ENCODE assay signal across 8 cellular contexts in the genomic region with DNA sequence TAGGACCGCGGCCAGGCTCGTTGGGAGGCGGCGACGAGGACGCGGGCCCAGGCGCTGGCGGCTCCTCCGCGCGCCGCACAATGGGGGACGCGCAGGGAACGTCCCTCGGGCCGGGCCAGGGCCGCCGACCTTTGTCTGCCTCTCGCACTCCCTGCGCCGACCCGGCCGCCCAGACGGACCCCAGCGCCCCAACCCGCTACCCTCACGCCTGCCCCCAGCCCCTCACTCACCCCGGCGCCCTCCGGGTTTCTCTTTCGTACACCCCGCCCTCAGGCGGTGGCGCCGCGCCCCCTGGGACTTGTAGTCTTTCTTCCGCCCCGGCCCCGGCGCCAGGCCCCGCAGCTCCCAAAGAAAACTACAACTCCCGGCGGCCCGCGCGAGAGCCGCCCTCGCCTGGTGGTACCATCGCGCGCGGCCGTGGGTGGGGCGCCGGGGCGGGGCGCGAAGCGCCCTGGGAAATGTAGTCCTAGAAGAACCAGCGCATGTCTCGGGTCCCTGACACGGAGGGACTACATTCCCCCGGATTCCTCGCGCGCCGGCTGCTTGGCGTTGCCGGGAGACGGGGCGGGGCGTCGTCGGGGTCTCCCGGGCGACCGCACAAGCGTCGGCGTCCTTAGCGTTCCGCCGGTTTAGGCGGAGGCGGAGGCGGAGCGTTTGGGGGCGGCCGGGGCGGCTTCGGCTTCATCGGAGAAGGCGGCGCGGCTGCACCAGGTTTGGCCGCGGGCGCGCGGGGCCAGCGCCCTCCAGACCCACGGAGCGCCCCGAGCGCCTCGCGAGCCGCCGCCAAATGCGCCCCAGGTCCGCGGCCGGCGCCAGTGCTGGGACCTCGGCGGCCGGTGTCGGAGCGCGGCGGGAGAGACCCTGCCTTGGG. TPM values are rescaled to one million over a fixed set of nuclear protein-coding genes. Genes with fewer than 3 reads are reported as not detected.
DNase-seq lines count a peak whose midpoint lies in the region; ATAC-seq and TF ChIP-seq lines count a peak whose summit lies in the region.

A gene (minus strand): TSS at position 260 of the 871 bp plus-strand sequence. CDS start 24,546 bp downstream, outside the sequence.

- H3K36me3 Mint-ChIP-seq in activated T-helper 2 cell treated with anti-CD3 and anti-CD28 coated beads, Interferon-gamma antibody, Interleukin-2, Interleukin-4, amounts not matched to agents 10 μg/mL and 5 μg/mL and 100 μg/mL, durations not matched to agents 14 hours and 24 hours and 36 hours (ENCODE audit: low read depth), result peaks cover 30% of the 10 kb centered on the region
- H3K36me3 Mint-ChIP-seq in natural killer cell, result no peaks in the 10 kb centered on the region

- H3K4me3 ChIP-seq in fibroblast of pulmonary artery (replicated peaks; ENCODE audit: low read depth, low read length), result peak within 1 kb of the TSS; percentile 67

- H3K9me3 Mint-ChIP-seq in activated T-helper 2 cell treated with anti-CD3 and anti-CD28 coated beads, Interferon-gamma antibody, Interleukin-2, Interleukin-4, amounts not matched to agents 10 μg/mL and 5 μg/mL and 100 μg/mL, durations not matched to agents 14 hours and 24 hours and 36 hours, result peaks cover 16% of the 10 kb centered on the region
- peaks cover 0 to 3% of the 10 kb centered on the region in 2 donors for H3K9me3 Mint-ChIP-seq in natural killer cell

- intact Hi-C loops in activated T-helper 2 cell treated with anti-CD3 and anti-CD28 coated beads, Interferon-gamma antibody, Interleukin-2, Interleukin-4, amounts not matched to agents 10 μg/mL and 5 μg/mL and 100 μg/mL, durations not matched to agents 14 hours and 24 hours and 36 hours (cut with micrococcal nuclease), result loop anchor here (2.0 to 10.0 kb wide), 5 partner anchors 51 to 191 kb away; a partner anchor contains a TSS
- intact Hi-C loops in natural killer cell (cut with micrococcal nuclease), result loop anchor here (5.0 kb wide), 1 partner anchor 156 kb away; a partner anchor contains a TSS

- H3K27me3 Mint-ChIP-seq in activated T-helper 2 cell treated with anti-CD3 and anti-CD28 coated beads, Interferon-gamma antibody, Interleukin-2, Interleukin-4, amounts not matched to agents 10 μg/mL and 5 μg/mL and 100 μg/mL, durations not matched to agents 14 hours and 24 hours and 36 hours (ENCODE audit: low read depth), result peaks cover 12% of the 10 kb centered on the region
- peaks cover 0 to 3% of the 10 kb centered on the region in 2 donors for H3K27me3 Mint-ChIP-seq in natural killer cell (ENCODE audit: low read depth in 2 of 2)

- DNase-seq in Daoy (ENCODE audit: low read depth) (peak; percentile 98), H4 (ENCODE audit: low spot score) (peak; percentile 98), LoVo (ENCODE audit: low spot score) (peak; percentile 98), fibroblast of pulmonary artery (ENCODE audit: low read depth) (peak; percentile 98), natural killer cell (peak; percentile 97)
- DNase-seq in activated T-helper 2 cell treated with anti-CD3 and anti-CD28 coated beads, Interferon-gamma antibody, Interleukin-2, Interleukin-4, amounts not matched to agents 10 μg/mL and 5 μg/mL and 100 μg/mL, durations not matched to agents 14 hours and 24 hours and 36 hours (ENCODE audit: low spot score), result peak; percentile 97
- DNase-seq in stimulated activated naive CD4-positive, alpha-beta T cell (lab: John Stamatoyannopoulos, UW), result peak; percentile 95 to 99 (median 98)

- TF ChIP-seq POLR2A in Raji (IDR thresholded peaks at IDR 0.05; ENCODE audit: insufficient read depth, low read depth, low read length), result peak; percentile 54

- H3K27ac Mint-ChIP-seq in activated T-helper 2 cell treated with anti-CD3 and anti-CD28 coated beads, Interferon-gamma antibody, Interleukin-2, Interleukin-4, amounts not matched to agents 10 μg/mL and 5 μg/mL and 100 μg/mL, durations not matched to agents 14 hours and 24 hours and 36 hours, result peak within 1 kb of the TSS; percentile 78
- H3K27ac Mint-ChIP-seq in natural killer cell, result peak within 1 kb of the TSS; percentile 73 to 95

- TF ChIP-seq CTCF in fibroblast of pulmonary artery (IDR thresholded peaks at IDR 0.05; ENCODE audit: low read length, missing control alignments) (no peak), natural killer cell (IDR thresholded peaks at IDR 0.05) (no peak)

- ATAC-seq in natural killer cell, result peak; percentile 93 to 98 (median 96)

- peaks cover 8% of the 10 kb centered on the region for H3K4me1 Mint-ChIP-seq in activated T-helper 2 cell treated with anti-CD3 and anti-CD28 coated beads, Interferon-gamma antibody, Interleukin-2, Interleukin-4, amounts not matched to agents 10 μg/mL and 5 μg/mL and 100 μg/mL, durations not matched to agents 14 hours and 24 hours and 36 hours (ENCODE audit: low read depth)
- peaks cover 0 to 12% of the 10 kb centered on the region in 2 donors for H3K4me1 Mint-ChIP-seq in natural killer cell

- H3K4me3 Mint-ChIP-seq in activated T-helper 2 cell treated with anti-CD3 and anti-CD28 coated beads, Interferon-gamma antibody, Interleukin-2, Interleukin-4, amounts not matched to agents 10 μg/mL and 5 μg/mL and 100 μg/mL, durations not matched to agents 14 hours and 24 hours and 36 hours (ENCODE audit: low read depth), result peak within 1 kb of the TSS; percentile 82
- H3K4me3 Mint-ChIP-seq in natural killer cell, result peak within 1 kb of the TSS; percentile 90

RNA-seq across cellular contexts. Expression of the gene that starts here (rescaled TPM):
- 14.8 and 19.1 TPM in 2 replicates for total RNA-seq in Daoy (2014; rRNA removed; shearing (Covaris generic))
- total RNA-seq in H4 (2014; rRNA removed; shearing (Covaris generic)), result 11.8 and 16.4 TPM in 2 replicates
- total RNA-seq in activated T-helper 2 cell treated with anti-CD3 and anti-CD28 coated beads, Interferon-gamma antibody, Interleukin-2, Interleukin-4, amounts not matched to agents 10 μg/mL and 5 μg/mL and 100 μg/mL, durations not matched to agents 14 hours and 24 hours and 36 hours, result 20.5 and 22.1 TPM in 2 replicates
- total RNA-seq in natural killer cell, result 10 to 100 TPM; 19.6 to 25.1 (median 21.5) TPM

Comparison
In these comparisons a context has a peak if more than half of its experiments do, and no peak if none do; other contexts are left out.
1. Peak in every context shown above with its lines: DNase-seq, ATAC-seq and H3K4me3 ChIP-seq.